In genomic region chr22:40043793-40044101, GRCh38 we compare ENCODE assay signal across 1 cellular context.
TF ChIP-seq lines count a peak whose summit lies in the region.

No MANE protein-coding gene starts in this region.

TF ChIP-seq in K562, 482 proteins besides CTCF, POLR2A, EP300 and RAD21 (continued from another document):
- TF ChIP-seq PBX2 (CRISPR knock-in tag; IDR thresholded peaks at IDR 0.05; ENCODE audit: low read depth) (no peak), PBX2 (tag; conservative IDR thresholded peaks at IDR 0.05; ENCODE audit: low read depth) (no peak), ZFP30 (CRISPR knock-in tag; IDR thresholded peaks at IDR 0.05; ENCODE audit: borderline replicate concordance) (no peak), BDP1 (IDR thresholded peaks at IDR 0.05; ENCODE audit: insufficient read depth, insufficient read length) (no peak), ZNF57 (CRISPR knock-in tag; IDR thresholded peaks at IDR 0.05) (no peak), SMARCA5 (IDR thresholded peaks at IDR 0.05) (no peak), GABPB2 (CRISPR knock-in tag; conservative IDR thresholded peaks at IDR 0.05) (no peak), CCNT2 (IDR thresholded peaks at IDR 0.05; ENCODE audit: borderline replicate concordance, extremely low read depth, insufficient read length, low read depth, low read length) (no peak), RBM14 (IDR thresholded peaks at IDR 0.05; ENCODE audit: borderline replicate concordance, insufficient read depth, low read depth, low read length) (no peak), ZNF445 (CRISPR knock-in tag; IDR thresholded peaks at IDR 0.05; ENCODE audit: low read depth) (no peak), DIDO1 (tag; IDR thresholded peaks at IDR 0.05; ENCODE audit: low read depth) (no peak), CREB1 (IDR thresholded peaks at IDR 0.05) (no peak), CREB1 (CRISPR knock-in tag; IDR thresholded peaks at IDR 0.05) (no peak), SETDB1 (IDR thresholded peaks at IDR 0.05; ENCODE audit: low read length) (no peak), DPF2 (IDR thresholded peaks at IDR 0.05) (0 out of 2 replicates have a peak, but pooled peaks have one; percentile 38), ETS2 (tag; IDR thresholded peaks at IDR 0.05; ENCODE audit: borderline replicate concordance, poor library complexity, severe bottlenecking) (no peak)
- TF ChIP-seq, protein P1, sequence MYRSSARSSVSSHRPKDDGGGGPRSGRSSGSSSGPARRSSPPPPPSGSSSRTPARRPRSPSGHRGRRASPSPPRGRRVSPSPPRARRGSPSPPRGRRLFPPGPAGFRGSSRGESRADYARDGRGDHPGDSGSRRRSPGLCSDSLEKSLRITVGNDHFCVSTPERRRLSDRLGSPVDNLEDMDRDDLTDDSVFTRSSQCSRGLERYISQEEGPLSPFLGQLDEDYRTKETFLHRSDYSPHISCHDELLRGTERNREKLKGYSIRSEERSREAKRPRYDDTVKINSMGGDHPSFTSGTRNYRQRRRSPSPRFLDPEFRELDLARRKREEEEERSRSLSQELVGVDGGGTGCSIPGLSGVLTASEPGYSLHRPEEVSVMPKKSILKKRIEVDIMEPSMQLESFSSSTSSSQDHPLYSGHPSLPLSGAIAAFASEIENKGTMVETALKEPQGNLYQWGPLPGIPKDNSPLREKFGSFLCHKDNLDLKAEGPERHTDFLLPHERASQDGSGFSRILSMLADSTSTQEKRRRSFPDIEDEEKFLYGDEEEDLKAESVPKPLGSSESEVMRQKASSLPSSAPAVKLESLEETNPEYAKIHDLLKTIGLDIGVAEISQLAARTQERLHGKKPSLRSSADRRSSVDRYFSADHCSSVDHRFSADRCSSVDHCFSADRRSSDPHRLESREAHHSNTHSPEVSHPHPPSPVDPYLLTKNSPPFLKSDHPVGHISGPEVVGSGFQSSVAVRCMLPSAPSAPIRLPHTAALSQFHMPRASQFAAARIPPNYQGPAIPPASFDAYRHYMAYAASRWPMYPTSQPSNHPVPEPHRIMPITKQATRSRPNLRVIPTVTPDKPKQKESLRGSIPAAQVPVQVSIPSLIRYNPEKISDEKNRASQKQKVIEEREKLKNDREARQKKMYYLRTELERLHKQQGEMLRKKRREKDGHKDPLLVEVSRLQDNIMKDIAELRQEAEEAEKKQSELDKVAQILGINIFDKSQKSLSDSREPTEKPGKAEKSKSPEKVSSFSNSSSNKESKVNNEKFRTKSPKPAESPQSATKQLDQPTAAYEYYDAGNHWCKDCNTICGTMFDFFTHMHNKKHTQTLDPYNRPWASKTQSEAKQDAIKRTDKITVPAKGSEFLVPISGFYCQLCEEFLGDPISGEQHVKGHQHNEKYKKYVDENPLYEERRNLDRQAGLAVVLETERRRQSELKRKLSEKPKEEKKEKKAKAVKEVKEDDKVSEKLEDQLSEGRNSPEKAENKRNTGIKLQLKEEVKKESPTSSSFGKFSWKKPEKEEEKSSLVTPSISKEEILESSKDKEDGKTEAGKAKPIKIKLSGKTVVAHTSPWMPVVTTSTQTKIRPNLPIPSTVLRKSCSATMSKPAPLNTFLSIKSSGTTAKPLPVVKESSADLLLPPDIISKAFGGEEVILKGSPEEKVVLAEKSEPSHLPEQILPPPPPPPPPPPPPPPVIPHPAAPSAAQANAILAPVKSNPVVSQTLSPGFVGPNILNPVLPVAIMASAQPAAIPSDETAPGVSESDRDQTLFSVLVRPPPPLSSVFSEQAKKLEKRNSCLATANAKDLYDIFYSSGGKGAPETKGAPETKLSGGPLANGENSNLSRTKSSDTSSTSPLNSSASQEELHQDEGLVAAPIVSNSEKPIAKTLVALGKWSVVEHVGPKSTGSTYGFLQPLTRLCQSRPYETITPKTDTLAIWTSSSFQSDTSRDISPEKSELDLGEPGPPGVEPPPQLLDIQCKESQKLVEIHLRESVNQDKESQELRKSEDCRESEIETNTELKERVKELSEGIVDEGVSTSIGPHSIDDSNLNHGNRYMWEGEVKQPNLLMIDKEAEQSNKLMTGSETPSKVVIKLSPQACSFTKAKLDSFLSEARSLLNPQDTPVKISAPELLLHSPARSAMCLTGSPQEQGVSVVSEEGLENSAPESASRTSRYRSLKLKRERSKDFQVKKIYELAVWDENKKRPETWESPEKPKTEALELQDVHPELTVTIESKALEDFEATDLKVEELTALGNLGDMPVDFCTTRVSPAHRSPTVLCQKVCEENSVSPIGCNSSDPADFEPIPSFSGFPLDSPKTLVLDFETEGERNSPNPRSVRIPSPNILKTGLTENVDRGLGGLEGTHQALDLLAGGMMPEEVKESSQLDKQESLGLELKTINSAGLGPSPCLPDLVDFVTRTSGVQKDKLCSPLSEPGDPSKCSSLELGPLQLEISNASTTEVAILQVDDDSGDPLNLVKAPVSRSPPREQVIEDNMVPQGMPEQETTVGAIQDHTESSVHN (IDR thresholded peaks at IDR 0.05; ENCODE audit: borderline replicate concordance in 1 of 2, low read depth in 1 of 2): no peak
- TF ChIP-seq, protein P2, sequence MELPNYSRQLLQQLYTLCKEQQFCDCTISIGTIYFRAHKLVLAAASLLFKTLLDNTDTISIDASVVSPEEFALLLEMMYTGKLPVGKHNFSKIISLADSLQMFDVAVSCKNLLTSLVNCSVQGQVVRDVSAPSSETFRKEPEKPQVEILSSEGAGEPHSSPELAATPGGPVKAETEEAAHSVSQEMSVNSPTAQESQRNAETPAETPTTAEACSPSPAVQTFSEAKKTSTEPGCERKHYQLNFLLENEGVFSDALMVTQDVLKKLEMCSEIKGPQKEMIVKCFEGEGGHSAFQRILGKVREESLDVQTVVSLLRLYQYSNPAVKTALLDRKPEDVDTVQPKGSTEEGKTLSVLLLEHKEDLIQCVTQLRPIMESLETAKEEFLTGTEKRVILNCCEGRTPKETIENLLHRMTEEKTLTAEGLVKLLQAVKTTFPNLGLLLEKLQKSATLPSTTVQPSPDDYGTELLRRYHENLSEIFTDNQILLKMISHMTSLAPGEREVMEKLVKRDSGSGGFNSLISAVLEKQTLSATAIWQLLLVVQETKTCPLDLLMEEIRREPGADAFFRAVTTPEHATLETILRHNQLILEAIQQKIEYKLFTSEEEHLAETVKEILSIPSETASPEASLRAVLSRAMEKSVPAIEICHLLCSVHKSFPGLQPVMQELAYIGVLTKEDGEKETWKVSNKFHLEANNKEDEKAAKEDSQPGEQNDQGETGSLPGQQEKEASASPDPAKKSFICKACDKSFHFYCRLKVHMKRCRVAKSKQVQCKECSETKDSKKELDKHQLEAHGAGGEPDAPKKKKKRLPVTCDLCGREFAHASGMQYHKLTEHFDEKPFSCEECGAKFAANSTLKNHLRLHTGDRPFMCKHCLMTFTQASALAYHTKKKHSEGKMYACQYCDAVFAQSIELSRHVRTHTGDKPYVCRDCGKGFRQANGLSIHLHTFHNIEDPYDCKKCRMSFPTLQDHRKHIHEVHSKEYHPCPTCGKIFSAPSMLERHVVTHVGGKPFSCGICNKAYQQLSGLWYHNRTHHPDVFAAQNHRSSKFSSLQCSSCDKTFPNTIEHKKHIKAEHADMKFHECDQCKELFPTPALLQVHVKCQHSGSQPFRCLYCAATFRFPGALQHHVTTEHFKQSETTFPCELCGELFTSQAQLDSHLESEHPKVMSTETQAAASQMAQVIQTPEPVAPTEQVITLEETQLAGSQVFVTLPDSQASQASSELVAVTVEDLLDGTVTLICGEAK (IDR thresholded peaks at IDR 0.05): no peak
- TF ChIP-seq, protein P2 (CRISPR knock-in tag; IDR thresholded peaks at IDR 0.05): no peak
- TF ChIP-seq, protein P3, sequence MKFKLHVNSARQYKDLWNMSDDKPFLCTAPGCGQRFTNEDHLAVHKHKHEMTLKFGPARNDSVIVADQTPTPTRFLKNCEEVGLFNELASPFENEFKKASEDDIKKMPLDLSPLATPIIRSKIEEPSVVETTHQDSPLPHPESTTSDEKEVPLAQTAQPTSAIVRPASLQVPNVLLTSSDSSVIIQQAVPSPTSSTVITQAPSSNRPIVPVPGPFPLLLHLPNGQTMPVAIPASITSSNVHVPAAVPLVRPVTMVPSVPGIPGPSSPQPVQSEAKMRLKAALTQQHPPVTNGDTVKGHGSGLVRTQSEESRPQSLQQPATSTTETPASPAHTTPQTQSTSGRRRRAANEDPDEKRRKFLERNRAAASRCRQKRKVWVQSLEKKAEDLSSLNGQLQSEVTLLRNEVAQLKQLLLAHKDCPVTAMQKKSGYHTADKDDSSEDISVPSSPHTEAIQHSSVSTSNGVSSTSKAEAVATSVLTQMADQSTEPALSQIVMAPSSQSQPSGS (CRISPR knock-in tag; IDR thresholded peaks at IDR 0.05): no peak
